ENCODE assay signal across 9 cellular contexts in the genomic region with DNA sequence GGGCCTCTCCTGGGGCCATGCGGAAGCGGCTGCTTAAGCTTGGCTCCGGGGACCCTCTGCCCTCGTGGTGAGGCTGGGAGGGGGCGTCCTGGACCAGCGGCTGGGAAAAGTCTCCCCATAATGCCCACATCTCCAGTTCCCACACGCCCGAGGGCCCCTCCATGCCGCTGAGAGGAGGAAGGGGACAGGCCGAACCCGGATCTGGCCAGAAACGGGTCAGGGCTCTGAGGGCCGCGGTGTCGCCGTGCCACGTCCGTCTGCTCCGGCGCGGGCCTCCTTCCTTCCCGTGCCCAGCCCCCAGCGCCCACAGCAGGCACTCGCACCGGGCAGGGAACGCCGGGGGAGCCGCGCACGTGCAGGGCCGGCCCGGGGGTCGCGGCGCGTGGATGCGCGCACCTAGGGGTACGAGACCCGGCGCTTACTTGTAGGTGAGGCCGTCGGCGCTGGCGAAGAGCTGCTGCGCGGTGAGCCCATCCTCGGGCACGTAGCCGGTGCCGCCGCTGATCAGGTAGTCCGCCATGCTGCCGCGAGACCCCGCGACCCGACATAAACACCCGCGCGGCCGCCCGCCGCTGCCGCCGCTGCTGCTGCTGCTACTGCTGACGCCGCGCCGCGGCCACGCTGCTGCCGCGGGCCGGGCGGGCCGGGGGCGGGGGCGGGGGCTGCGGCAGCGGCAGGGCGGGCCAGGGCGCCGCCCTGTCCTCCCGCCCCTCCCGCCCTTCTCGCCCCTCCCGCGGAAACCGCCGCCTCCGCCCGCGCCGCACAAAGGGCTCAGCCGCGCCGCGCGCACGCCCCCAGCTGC. TPM values are rescaled to one million over a fixed set of nuclear protein-coding genes. Genes with fewer than 3 reads are reported as not detected.
DNase-seq lines count a peak whose midpoint lies in the region; ATAC-seq, FAIRE-seq and TF ChIP-seq lines count a peak whose summit lies in the region.
"Had no signal": no experiment of that assay in that cellular context is flagged by ENCODE, and none has a peak within 500 bp of the region (broad histone marks: within the 10 kb centered on the region; RNA-seq: fewer than 3 reads in every experiment).

No MANE protein-coding gene starts in this region.

- H3K27ac ChIP-seq in thoracic aorta: peak overlapping the region; percentile 46 to 59

- TF ChIP-seq CTCF in activated CD8-positive, alpha-beta T cell treated with anti-CD3 and anti-CD28 coated beads for 36 hours (IDR thresholded peaks at IDR 0.05): no peak
- TF ChIP-seq CTCF in epithelial cell of esophagus (IDR thresholded peaks at IDR 0.05; ENCODE audit: insufficient read depth, low read depth, low read length, missing control alignments) (no peak), thoracic aorta (IDR thresholded peaks at IDR 0.05) (no peak)

- FAIRE-seq in GM12892 (lab: Jason Lieb, UNC): peak; percentile 50
- FAIRE-seq: endometrium had no signal

- H3K4me1 ChIP-seq in thoracic aorta (ENCODE audit: control insufficient read depth in 1 of 2, low read depth in 2 of 2): peaks cover 24 to 38% of the 10 kb centered on the region in 2 donors

- H3K27ac Mint-ChIP-seq in activated CD8-positive, alpha-beta T cell treated with anti-CD3 and anti-CD28 coated beads for 36 hours: no peak overlapping the region
- peak overlapping the region in 5 of 10 donors; percentile 43 to 87 (median 86) for H3K27ac Mint-ChIP-seq in naive thymus-derived CD8-positive, alpha-beta T cell

- no peaks in the 10 kb centered on the region for H3K9me3 Mint-ChIP-seq in activated CD8-positive, alpha-beta T cell treated with anti-CD3 and anti-CD28 coated beads for 36 hours
- no peaks in the 10 kb centered on the region for H3K9me3 Mint-ChIP-seq in naive thymus-derived CD8-positive, alpha-beta T cell

- no peaks in the 10 kb centered on the region for H3K27me3 ChIP-seq in thoracic aorta (replicated peaks; ENCODE audit: insufficient read depth)

- POLR2A ChIA-PET in activated CD8-positive, alpha-beta T cell treated with anti-CD3 and anti-CD28 coated beads for 36 hours (lab: Charles Lee): interaction anchor here (1.0 to 1.6 kb wide), 4 partner anchors 9 to 61 kb away, joined by 3 to 7 read pairs (median 4); a partner anchor contains a TSS
- POLR2A ChIA-PET in naive thymus-derived CD8-positive, alpha-beta T cell (lab: Charles Lee): interaction anchor here (0.6 to 2.1 kb wide), 4 partner anchors 11 to 202 kb away, joined by 3 to 7 read pairs (median 4); a partner anchor contains a TSS

- H3K4me3 ChIP-seq in epithelial cell of esophagus (ENCODE audit: low read length): peak overlapping the region; percentile 59
- H3K4me3 ChIP-seq in thoracic aorta: peak overlapping the region; percentile 90

- CTCF ChIA-PET in activated CD8-positive, alpha-beta T cell treated with anti-CD3 and anti-CD28 coated beads for 36 hours (lab: Charles Lee): interaction anchor here (0.9 to 12.1 kb wide), 9 partner anchors 13 to 69 kb away, joined by 3 to 155 read pairs (median 5); a partner anchor contains a TSS

- no peak; the same call in 1 of the 2 replicates for TF ChIP-seq POLR2A in GM12892 (IDR thresholded peaks at IDR 0.05; ENCODE audit: low read depth, low read length)

- H3K36me3 ChIP-seq in thoracic aorta: peaks cover 5% of the 10 kb centered on the region

- no peaks in the 10 kb centered on the region for H3K9me3 ChIP-seq in thoracic aorta

- intact Hi-C loops in activated CD8-positive, alpha-beta T cell treated with anti-CD3 and anti-CD28 coated beads for 36 hours (cut with micrococcal nuclease): loop anchor here (10.0 kb wide), 1 partner anchor 49 kb away; a partner anchor contains a TSS

- DNase-seq in GM12892 (ENCODE audit: insufficient read length): peak; percentile 72
- peak; percentile 13 for DNase-seq in NCI-H128 (lab: John Stamatoyannopoulos, UW; ENCODE audit: unreplicated experiment)
- peak; percentile 56 for DNase-seq in activated CD8-positive, alpha-beta T cell treated with anti-CD3 and anti-CD28 coated beads for 36 hours
- DNase-seq in epithelial cell of esophagus (ENCODE audit: low read depth): peak; percentile 60
- DNase-seq in naive thymus-derived CD8-positive, alpha-beta T cell: peak; percentile 36 to 78 (median 54)
- no peak for DNase-seq in thoracic aorta (ENCODE audit: low spot score)
- DNase-seq in pons (ENCODE audit: low spot score): no peak

- ATAC-seq in activated CD8-positive, alpha-beta T cell treated with anti-CD3 and anti-CD28 coated beads for 36 hours: peak; percentile 21
- ATAC-seq in naive thymus-derived CD8-positive, alpha-beta T cell: peak; percentile 32 to 37
- no peak for ATAC-seq in thoracic aorta (ENCODE audit: insufficient number of reproducible peaks, low FRiP score, low read depth)
- ATAC-seq in HG03442 (IDR thresholded peaks at IDR 0.05; ENCODE audit: unreplicated experiment): no peak

- H3K4me3 Mint-ChIP-seq in activated CD8-positive, alpha-beta T cell treated with anti-CD3 and anti-CD28 coated beads for 36 hours: peak overlapping the region; percentile 88
- peak overlapping the region; percentile 75 to 91 (median 86) for H3K4me3 Mint-ChIP-seq in naive thymus-derived CD8-positive, alpha-beta T cell

- H3K4me1 Mint-ChIP-seq in activated CD8-positive, alpha-beta T cell treated with anti-CD3 and anti-CD28 coated beads for 36 hours (ENCODE audit: low read depth): peaks cover 28% of the 10 kb centered on the region
- peaks cover 31 to 61% (median 55%) of the 10 kb centered on the region in 4 donors for H3K4me1 Mint-ChIP-seq in naive thymus-derived CD8-positive, alpha-beta T cell

- peaks cover 3% of the 10 kb centered on the region for H3K27me3 Mint-ChIP-seq in activated CD8-positive, alpha-beta T cell treated with anti-CD3 and anti-CD28 coated beads for 36 hours
- no peaks in the 10 kb centered on the region for H3K27me3 Mint-ChIP-seq in naive thymus-derived CD8-positive, alpha-beta T cell

- peaks cover 14% of the 10 kb centered on the region for H3K36me3 Mint-ChIP-seq in activated CD8-positive, alpha-beta T cell treated with anti-CD3 and anti-CD28 coated beads for 36 hours (ENCODE audit: low read depth)
- peaks cover 0 to 18% (median 11%) of the 10 kb centered on the region in 3 donors for H3K36me3 Mint-ChIP-seq in naive thymus-derived CD8-positive, alpha-beta T cell

RNA-seq across cellular contexts. Expression of a gene that starts 4.2 kb away (rescaled TPM):
- polyA plus RNA-seq in GM12892 (2012; ENCODE audit: missing spikeins): 20.6 TPM
- total RNA-seq in activated CD8-positive, alpha-beta T cell treated with anti-CD3 and anti-CD28 coated beads for 36 hours: 10 to 100 TPM; 60.5 to 68.1 TPM
- total RNA-seq in naive thymus-derived CD8-positive, alpha-beta T cell: 10 to 100 TPM; 36.9 to 45.0 TPM
- 10 to 100 TPM; 30.2 to 39.5 (median 32.9) TPM for polyA plus RNA-seq in naive thymus-derived CD8-positive, alpha-beta T cell
- 10 to 100 TPM; 48.1 to 59.7 TPM for total RNA-seq in thoracic aorta

RNA-seq across cellular contexts. Expression of a gene that starts 44.1 kb away (rescaled TPM):
- not detected for polyA plus RNA-seq in GM12892 (2012; ENCODE audit: missing spikeins)
- under 1 TPM; 0.20 to 0.69 TPM for total RNA-seq in activated CD8-positive, alpha-beta T cell treated with anti-CD3 and anti-CD28 coated beads for 36 hours
- total RNA-seq in naive thymus-derived CD8-positive, alpha-beta T cell: under 1 TPM; 0.82 to 0.96 TPM
- under 1 TPM; 0.07 to 0.34 (median 0.19) TPM for polyA plus RNA-seq in naive thymus-derived CD8-positive, alpha-beta T cell
- total RNA-seq in thoracic aorta: 1 to 10 TPM; 2.2 to 3.7 TPM

RNA-seq across cellular contexts. Expression of a gene that starts 50.1 kb away (rescaled TPM):
- polyA plus RNA-seq in GM12892 (2012; ENCODE audit: missing spikeins): 123 TPM
- 100 to 1,000 TPM; 344 to 362 TPM for total RNA-seq in activated CD8-positive, alpha-beta T cell treated with anti-CD3 and anti-CD28 coated beads for 36 hours
- total RNA-seq in naive thymus-derived CD8-positive, alpha-beta T cell: 1 to 10 TPM; 3.4 to 3.8 TPM
- polyA plus RNA-seq in naive thymus-derived CD8-positive, alpha-beta T cell: 1 to 10 TPM; 2.9 to 3.4 (median 3.2) TPM
- 10 to 100 TPM in 1 of 2 donors, 1 to 10 TPM in 1; 9.3 to 19.8 TPM for total RNA-seq in thoracic aorta

Comparison
In these comparisons a context has a peak if more than half of its experiments do, and no peak if none do; other contexts are left out.
1. DNase-seq: peak in GM12892 (single experiment), NCI-H128 (single experiment), activated CD8-positive, alpha-beta T cell treated with anti-CD3 and anti-CD28 coated beads for 36 hours (single experiment), epithelial cell of esophagus (single experiment) and naive thymus-derived CD8-positive, alpha-beta T cell (10 of 10); none in thoracic aorta (single experiment) and pons (single experiment).
2. ATAC-seq: peak in activated CD8-positive, alpha-beta T cell treated with anti-CD3 and anti-CD28 coated beads for 36 hours (single experiment) and naive thymus-derived CD8-positive, alpha-beta T cell (2 of 2); none in thoracic aorta (single experiment) and HG03442 (single experiment).
3. RNA of a gene that starts 50.1 kb away (total RNA-seq): 344 to 362 TPM in activated CD8-positive, alpha-beta T cell treated with anti-CD3 and anti-CD28 coated beads for 36 hours; 9.3 to 19.8 TPM in thoracic aorta and 3.4 to 3.8 TPM in naive thymus-derived CD8-positive, alpha-beta T cell; every median in the first group is over 10 times any median in the second.